Comparison of ENCODE assay signal across 9 cellular contexts in the genomic region with DNA sequence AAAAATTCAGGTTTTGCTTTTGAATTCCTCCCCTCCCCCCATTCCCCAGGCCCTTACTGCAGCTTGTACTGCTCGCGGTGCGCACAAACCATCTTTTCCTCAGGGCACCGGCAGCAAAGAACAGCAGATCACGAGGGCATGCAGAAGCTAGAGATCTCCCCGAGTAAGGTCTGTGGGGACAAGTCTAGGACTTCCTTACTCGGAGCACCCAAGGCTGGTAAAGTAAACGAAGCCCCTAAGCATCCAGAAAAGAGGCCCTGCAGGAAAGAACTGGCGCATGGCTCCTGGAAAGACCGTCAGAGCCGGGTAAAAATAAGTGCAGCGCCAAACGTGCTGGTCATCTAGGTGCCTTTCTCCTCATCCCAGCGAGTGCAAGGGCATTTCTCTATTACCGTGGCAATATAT. TPM values are rescaled to one million over a fixed set of nuclear protein-coding genes. Genes with fewer than 3 reads are reported as not detected.
DNase-seq lines count a peak whose midpoint lies in the region; ATAC-seq, FAIRE-seq and TF ChIP-seq lines count a peak whose summit lies in the region.
"Had no signal": no experiment of that assay in that cellular context is flagged by ENCODE, and none has a peak within 500 bp of the region (broad histone marks: within the 10 kb centered on the region; RNA-seq: fewer than 3 reads in every experiment).

No MANE protein-coding gene starts in this region.

- H3K9ac ChIP-seq in astrocyte (ENCODE audit: low read length), result peak overlapping the region; percentile 96
- peak overlapping the region; percentile 43 for H3K9ac ChIP-seq in rectal smooth muscle tissue (ENCODE audit: low read length)

- H3K27ac ChIP-seq in SJSA1 (peak overlapping the region; percentile 61; the same call in 1 of the 2 replicates), astrocyte (ENCODE audit: low read depth, low read length) (peak overlapping the region; percentile 90), hepatocyte (peak overlapping the region; percentile 97), rectal smooth muscle tissue (ENCODE audit: low read depth, low read length) (peak overlapping the region; percentile 86)

- H3K27me3 Mint-ChIP-seq in CD14-positive monocyte (ENCODE audit: low read depth in 3 of 3) (no peaks in the 10 kb centered on the region), astrocyte (ENCODE audit: low read depth, unreplicated experiment) (no peaks in the 10 kb centered on the region)

- H3K4me1 ChIP-seq in SJSA1 (replicated peaks), result 0 out of 2 replicates have a peak, but pooled peaks cover 3% of the 10 kb centered on the region
- peaks cover 4% of the 10 kb centered on the region for H3K4me1 ChIP-seq in astrocyte (ENCODE audit: insufficient read depth, low read length)
- peaks cover 16% of the 10 kb centered on the region for H3K4me1 ChIP-seq in hepatocyte (ENCODE audit: insufficient read depth)
- H3K4me1 ChIP-seq in rectal smooth muscle tissue (ENCODE audit: control insufficient read depth, insufficient read depth, low read length), result peaks cover 6% of the 10 kb centered on the region

- intact Hi-C loops in CD14-positive monocyte (cut with micrococcal nuclease), result no loop called here

- H3K9me2 ChIP-seq in hepatocyte (replicated peaks; ENCODE audit: insufficient read depth), result no peaks in the 10 kb centered on the region

- peak overlapping the region in 5 of 7 donors; percentile 30 to 88 (median 82) for H3K27ac Mint-ChIP-seq in CD14-positive monocyte
- peak overlapping the region; percentile 98 for H3K27ac Mint-ChIP-seq in astrocyte (ENCODE audit: unreplicated experiment)

- peaks cover 38% of the 10 kb centered on the region for H3K36me3 ChIP-seq in SJSA1
- peaks cover 20% of the 10 kb centered on the region for H3K36me3 ChIP-seq in astrocyte (ENCODE audit: insufficient read depth, low read length)
- H3K36me3 ChIP-seq in hepatocyte (replicated peaks; ENCODE audit: insufficient read depth, low read depth), result no peaks in the 10 kb centered on the region
- peaks cover 6% of the 10 kb centered on the region for H3K36me3 ChIP-seq in rectal smooth muscle tissue (ENCODE audit: control insufficient read depth, insufficient read depth, low read length)

- H3K36me3 Mint-ChIP-seq in CD14-positive monocyte (peaks cover 18 to 23% of the 10 kb centered on the region in 2 donors), astrocyte (ENCODE audit: low read depth, unreplicated experiment) (peaks cover 15% of the 10 kb centered on the region)

- H3K9me3 Mint-ChIP-seq in CD14-positive monocyte (peaks cover 0 to 1% (median 0%) of the 10 kb centered on the region in 7 donors), astrocyte (ENCODE audit: unreplicated experiment) (no peaks in the 10 kb centered on the region)

- H3K9me3 ChIP-seq in SJSA1 (replicated peaks), result no peaks in the 10 kb centered on the region
- no peaks in the 10 kb centered on the region for H3K9me3 ChIP-seq in astrocyte (ENCODE audit: insufficient read depth, low read depth, low read length)
- H3K9me3 ChIP-seq in hepatocyte (ENCODE audit: low read depth), result no peaks in the 10 kb centered on the region

- H2AFZ ChIP-seq in astrocyte (ENCODE audit: low read depth, low read length), result peak overlapping the region; percentile 92
- H2AFZ ChIP-seq in hepatocyte, result peak overlapping the region; percentile 77

- ATAC-seq in GM19351 (IDR thresholded peaks at IDR 0.05; ENCODE audit: unreplicated experiment), result peak; percentile 31
- ATAC-seq in HG03439 (IDR thresholded peaks at IDR 0.05; ENCODE audit: unreplicated experiment), result peak; percentile 34

- TF ChIP-seq CTCF in CD14-positive monocyte (IDR thresholded peaks at IDR 0.05) (no peak), astrocyte (IDR thresholded peaks at IDR 0.05; ENCODE audit: insufficient read depth, low read depth, low read length) (no peak), hepatocyte (IDR thresholded peaks at IDR 0.05; ENCODE audit: poor library complexity) (no peak), D721Med (IDR thresholded peaks at IDR 0.05; ENCODE audit: insufficient read depth, missing control alignments) (no peak)

- H3K4me3 ChIP-seq in SJSA1, result peak overlapping the region; percentile 66
- peak overlapping the region; percentile 94 for H3K4me3 ChIP-seq in astrocyte (ENCODE audit: insufficient read depth, low read depth, low read length)
- peak overlapping the region; percentile 97 for H3K4me3 ChIP-seq in hepatocyte
- H3K4me3 ChIP-seq in rectal smooth muscle tissue (ENCODE audit: low read length), result peak overlapping the region; percentile 76

- FAIRE-seq in astrocyte (lab: Jason Lieb, UNC) (no peak), D721Med (lab: Jason Lieb, UNC) (no peak)

- H3K79me2 ChIP-seq in astrocyte (ENCODE audit: insufficient read depth, low read length) (peaks cover 59% of the 10 kb centered on the region), hepatocyte (peaks cover 55% of the 10 kb centered on the region)

- DNase-seq in CD14-positive monocyte (ENCODE audit: low spot score), result no peak
- peak in 1 of 2 experiments; percentile 63 for DNase-seq in SJSA1 (ENCODE audit: low read depth in 1 of 2, low spot score in 2 of 2)
- DNase-seq in astrocyte (ENCODE audit: low read depth), result peak; percentile 41
- peak; percentile 62 for DNase-seq in hepatocyte (ENCODE audit: low spot score)
- DNase-seq in D721Med (ENCODE audit: insufficient read length, low spot score), result no peak

- H3K4me1 Mint-ChIP-seq in CD14-positive monocyte (peaks cover 27% of the 10 kb centered on the region), astrocyte (ENCODE audit: low read depth, unreplicated experiment) (peaks cover 11% of the 10 kb centered on the region)

- no peaks in the 10 kb centered on the region for H3K27me3 ChIP-seq in SJSA1 (replicated peaks)
- H3K27me3 ChIP-seq in astrocyte (ENCODE audit: insufficient read depth, low read length), result no peaks in the 10 kb centered on the region
- no peaks in the 10 kb centered on the region for H3K27me3 ChIP-seq in hepatocyte
- no peaks in the 10 kb centered on the region for H3K27me3 ChIP-seq in rectal smooth muscle tissue (ENCODE audit: control insufficient read depth, insufficient read depth, low read length)

- H4K20me1 ChIP-seq in astrocyte (ENCODE audit: insufficient read depth, low read length) (peaks cover 46% of the 10 kb centered on the region), hepatocyte (ENCODE audit: insufficient read depth, poor library complexity, severe bottlenecking) (peaks cover 21% of the 10 kb centered on the region)

- H3K4me3 Mint-ChIP-seq in CD14-positive monocyte (peak overlapping the region; percentile 100), astrocyte (ENCODE audit: unreplicated experiment) (peak overlapping the region; percentile 92)

- 2% methylated on average over 15 of the region's 15 CpGs for WGBS in hepatocyte (ENCODE audit: low lambda C conversion rate, missing lambda C conversion rate)

- H3K4me2 ChIP-seq in astrocyte (ENCODE audit: low read length) (peak overlapping the region; percentile 87), hepatocyte (peak overlapping the region; percentile 91)

RNA-seq across cellular contexts. Expression of gene LDHB, which starts 0.7 kb away (rescaled TPM):
- 100 to 1,000 TPM; 121 to 148 TPM for polyA plus RNA-seq in CD14-positive monocyte
- total RNA-seq in SJSA1 (2014; rRNA removed; shearing (Covaris generic)), result 805 and 1,116 TPM in 2 replicates
- total RNA-seq in astrocyte, result 698 and 775 TPM in 2 replicates
- total RNA-seq in hepatocyte, result 634 and 669 TPM in 2 replicates
- 619 and 641 TPM in 2 replicates for polyA plus RNA-seq in hepatocyte

RNA-seq across cellular contexts. Expression of gene GYS2, which starts 52.3 kb away (rescaled TPM):
- polyA plus RNA-seq in CD14-positive monocyte (not detected), hepatocyte (0.16 and 0.47 TPM in 2 replicates)
- not detected in 2 replicates for total RNA-seq in SJSA1 (2014; rRNA removed; shearing (Covaris generic))
- total RNA-seq in astrocyte (not detected in 2 replicates), hepatocyte (0.27 and 0.88 TPM in 2 replicates)
- total RNA-seq: T-helper 1 cell treated with Interleukin-12 subunit alpha and Interleukin-12 subunit beta and Interleukin-4 antibody, amounts not matched to agents 30 ng/mL and 1 ng/mL, for 36 hours had no signal

Comparison
In these comparisons a context has a peak if more than half of its experiments do, and no peak if none do; other contexts are left out.
1. DNase-seq: peak in astrocyte (single experiment) and hepatocyte (single experiment); none in CD14-positive monocyte (single experiment) and D721Med (single experiment).
2. Peak in every context shown above with its lines, with median percentiles within 50 percentile points of each other: H3K27ac ChIP-seq and H3K4me3 ChIP-seq.